ENCODE assay signal across 8 cellular contexts in genomic region chr11:4072668-4073285, GRCh38. TPM values are rescaled to one million over a fixed set of nuclear protein-coding genes. Genes with fewer than 3 reads are reported as not detected.
DNase-seq lines count a peak whose midpoint lies in the region; ATAC-seq, FAIRE-seq and TF ChIP-seq lines count a peak whose summit lies in the region.

No MANE protein-coding gene starts in this region.

- H3K36me3 Mint-ChIP-seq in T-cell: peaks cover 28% of the 10 kb centered on the region
- peaks cover 22% of the 10 kb centered on the region for H3K36me3 Mint-ChIP-seq in central memory CD8-positive, alpha-beta T cell (ENCODE audit: insufficient read depth)
- H3K36me3 Mint-ChIP-seq in stimulated activated memory B cell treated with anti-CD40 and anti-IgM and Interleukin-4, amounts not matched to agents 10 μg/mL and 1 μg/mL and 100 μg/mL, for 72 hours: peaks cover 23% of the 10 kb centered on the region

- in situ Hi-C loops in Caki2 (cut with HindIII; ENCODE audit: low pct_unique_long_range_greater_than_20kb, low sequenced_read_pairs): no loop called here

- no peaks in the 10 kb centered on the region for H3K36me3 ChIP-seq in kidney (ENCODE audit: control insufficient read depth in 1 of 2, insufficient read depth in 2 of 2, low read length in 2 of 2)

- H3K27ac ChIP-seq in kidney (ENCODE audit: low read depth in 2 of 2, low read length in 2 of 2): no peak overlapping the region

- CTCF ChIA-PET in T-cell (lab: Charles Lee): interaction anchor here (0.5 to 5.4 kb wide), 61 partner anchors 8 to 358 kb away, joined by 3 to 182 read pairs (median 5); partner anchors contain the start of genes PGAP2 (in 2 of the 2), RHOG (in 1 of the 2) and STIM1 (in 1 of the 2)

- intact Hi-C loops in kidney (cut with DNase I) (loop anchor here (5.0 kb wide), 1 partner anchor 220 kb away; no protein-coding TSS in a partner anchor), posterior vena cava (cut with DNase I) (loop anchor here (2.0 to 5.0 kb wide), 2 partner anchors 220 to 224 kb away; no protein-coding TSS in a partner anchor)

- peak; percentile 91 for TF ChIP-seq CTCF in kidney (IDR thresholded peaks at IDR 0.05; ENCODE audit: borderline replicate concordance, extremely low read depth, insufficient read depth)

- H3K9ac ChIP-seq in kidney (ENCODE audit: low read length in 2 of 2): no peak overlapping the region

- DNase-seq in Caki2 (ENCODE audit: low read depth): peak; percentile 61
- peak; percentile 50 for DNase-seq in NCI-H187 treated with DMSO at 0.1 percent for 48 hours (lab: John Stamatoyannopoulos, UW)
- peak in 28 of 34 experiments; percentile 22 to 62 (median 40) for DNase-seq in T-cell
- peak in 1 of 2 donors; percentile 47 for DNase-seq in central memory CD8-positive, alpha-beta T cell (ENCODE audit: low spot score in 2 of 2)
- DNase-seq in kidney: no peak
- DNase-seq in posterior vena cava (ENCODE audit: low spot score): no peak

- no peaks in the 10 kb centered on the region for H3K27me3 Mint-ChIP-seq in T-cell
- H3K27me3 Mint-ChIP-seq in central memory CD8-positive, alpha-beta T cell: no peaks in the 10 kb centered on the region
- no peaks in the 10 kb centered on the region for H3K27me3 Mint-ChIP-seq in stimulated activated memory B cell treated with anti-CD40 and anti-IgM and Interleukin-4, amounts not matched to agents 10 μg/mL and 1 μg/mL and 100 μg/mL, for 72 hours

- H3K4me1 ChIP-seq in kidney (ENCODE audit: control insufficient read depth in 1 of 2, insufficient read depth in 1 of 2, low read depth in 1 of 2, low read length in 2 of 2): no peaks in the 10 kb centered on the region

- FAIRE-seq in kidney (lab: Jason Lieb, UNC): peak; percentile 92

- H3K9me3 ChIP-seq in kidney (ENCODE audit: control insufficient read depth in 1 of 2, low read length in 2 of 2): no peaks in the 10 kb centered on the region

- no peak overlapping the region for H3K4me3 ChIP-seq in kidney (ENCODE audit: low read length in 2 of 2)

- peak overlapping the region; percentile 80 to 90 for H3K27ac Mint-ChIP-seq in T-cell
- peak overlapping the region; percentile 39 for H3K27ac Mint-ChIP-seq in central memory CD8-positive, alpha-beta T cell (ENCODE audit: low read depth)
- H3K27ac Mint-ChIP-seq in stimulated activated memory B cell treated with anti-CD40 and anti-IgM and Interleukin-4, amounts not matched to agents 10 μg/mL and 1 μg/mL and 100 μg/mL, for 72 hours: no peak overlapping the region

- POLR2A ChIA-PET in T-cell (lab: Charles Lee): interaction anchor here (0.6 to 1.5 kb wide), 14 partner anchors 12 to 378 kb away, joined by 3 to 21 read pairs (median 4); partner anchors contain the start of gene STIM1 (in 2 of the 2)

- no peak overlapping the region for H3K4me3 Mint-ChIP-seq in T-cell
- H3K4me3 Mint-ChIP-seq in central memory CD8-positive, alpha-beta T cell: no peak overlapping the region
- H3K4me3 Mint-ChIP-seq in stimulated activated memory B cell treated with anti-CD40 and anti-IgM and Interleukin-4, amounts not matched to agents 10 μg/mL and 1 μg/mL and 100 μg/mL, for 72 hours: no peak overlapping the region

- ATAC-seq in GM21717 (IDR thresholded peaks at IDR 0.05; ENCODE audit: unreplicated experiment): peak; percentile 52
- ATAC-seq in T-cell (replicated peaks in 1 of 4): peak; percentile 79 to 83 (median 80)
- peak; percentile 78 for ATAC-seq in central memory CD8-positive, alpha-beta T cell (replicated peaks; ENCODE audit: extremely low read depth, poor library complexity, severe bottlenecking)
- ATAC-seq in stimulated activated memory B cell treated with anti-CD40 and anti-IgM and Interleukin-4, amounts not matched to agents 10 μg/mL and 1 μg/mL and 100 μg/mL, for 72 hours: peak; percentile 59

- H3K9me3 Mint-ChIP-seq in T-cell: no peaks in the 10 kb centered on the region
- no peaks in the 10 kb centered on the region for H3K9me3 Mint-ChIP-seq in central memory CD8-positive, alpha-beta T cell
- no peaks in the 10 kb centered on the region for H3K9me3 Mint-ChIP-seq in stimulated activated memory B cell treated with anti-CD40 and anti-IgM and Interleukin-4, amounts not matched to agents 10 μg/mL and 1 μg/mL and 100 μg/mL, for 72 hours

- peaks cover 55 to 67% (median 56%) of the 10 kb centered on the region in 3 donors for H3K4me1 Mint-ChIP-seq in T-cell
- peaks cover 46% of the 10 kb centered on the region for H3K4me1 Mint-ChIP-seq in central memory CD8-positive, alpha-beta T cell
- peaks cover 22% of the 10 kb centered on the region for H3K4me1 Mint-ChIP-seq in stimulated activated memory B cell treated with anti-CD40 and anti-IgM and Interleukin-4, amounts not matched to agents 10 μg/mL and 1 μg/mL and 100 μg/mL, for 72 hours

RNA-seq across cellular contexts. Expression of gene RRM1, which starts 21.8 kb away (rescaled TPM):
- 93.1 and 104 TPM in 2 replicates for total RNA-seq in Caki2 (2014; rRNA removed; shearing (Covaris generic); ENCODE audit: low replicate concordance)
- total RNA-seq in T-cell (10 to 100 TPM; 27.4 to 50.8 (median 36.1) TPM), kidney (33.0 TPM), posterior vena cava (10 to 100 TPM; 25.6 to 35.7 TPM)
- polyA plus RNA-seq in kidney (ENCODE audit: insufficient read depth, low read depth, low replicate concordance): 17.7 TPM

Comparison
In these comparisons a context has a peak if more than half of its experiments do, and no peak if none do; other contexts are left out.
1. DNase-seq: peak in Caki2 (single experiment), NCI-H187 treated with DMSO at 0.1 percent for 48 hours (single experiment) and T-cell (28 of 34); none in kidney (single experiment) and posterior vena cava (single experiment).
2. Peak in every context shown above with its lines, with median percentiles within 50 percentile points of each other: ATAC-seq.